In the genomic region with DNA sequence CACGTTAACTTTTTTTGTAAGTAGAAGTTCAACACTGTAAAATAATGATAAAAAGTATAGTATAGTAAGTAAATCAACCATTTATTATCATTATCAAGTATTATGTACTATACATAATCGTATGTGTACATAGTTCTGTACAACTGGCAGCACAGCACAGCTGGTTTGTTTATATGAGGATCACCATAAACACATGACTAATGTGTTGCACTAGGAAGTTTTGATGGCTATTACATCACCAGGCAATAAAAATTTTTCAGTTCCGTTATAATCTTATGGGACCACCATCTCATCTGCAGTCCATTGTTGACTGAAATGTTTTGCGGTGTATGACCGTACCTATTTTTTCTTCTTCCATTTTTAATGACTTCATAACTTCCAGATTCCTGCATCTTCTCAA, we compare ENCODE assay signal across 33 cellular contexts. TPM values are rescaled to one million over a fixed set of nuclear protein-coding genes. Genes with fewer than 3 reads are reported as not detected.
"Had no signal": no experiment of that assay in that cellular context is flagged by ENCODE, and none has a peak within 500 bp of the region (broad histone marks: within the 10 kb centered on the region; RNA-seq: fewer than 3 reads in every experiment).

No MANE protein-coding gene starts in this region.

- H3K4me1 Mint-ChIP-seq: memory B cell; naive thymus-derived CD8-positive, alpha-beta T cell; neural crest cell; stimulated activated effector memory CD8-positive, alpha-beta T cell treated with anti-CD3 and anti-CD28 coated beads, Interleukin-12 subunit alpha, Interleukin-12 subunit beta, amount 100 ng/mL, for 72 hours had no signal

- DNase-seq: activated CD4-positive, alpha-beta T cell treated with anti-CD3 and anti-CD28 coated beads for 48 hours; activated CD4-positive, alpha-beta T cell treated with anti-CD3 and anti-CD28 coated beads, Interleukin-2, amount 50 U/mL, for 48 hours; activated CD8-positive, alpha-beta memory T cell treated with anti-CD3 and anti-CD28 coated beads for 24 hours; activated effector memory CD4-positive, alpha-beta T cell treated with Interleukin-2 at 50 U/mL for 16 hours; activated naive CD4-positive, alpha-beta T cell treated with Interleukin-2 at 50 U/mL for 16 hours; aorta; body of pancreas; cerebellar nuclear complex; colonic mucosa; effector CD8-positive, alpha-beta T cell; esophagus squamous epithelium; head of caudate nucleus; hippocampal formation; kidney; naive thymus-derived CD8-positive, alpha-beta T cell; nucleus accumbens; pancreas; retina; small intestine; stimulated activated CD4-positive, alpha-beta T cell treated with anti-CD3 and anti-CD28 coated beads, Interleukin-4, amount 100 ng/mL, for 24 hours; T1000; trophoblast cell; WERI-Rb-1 had no signal

- H3K9me3 Mint-ChIP-seq: stimulated activated naive CD8-positive, alpha-beta T cell treated with anti-CD3 and anti-CD28 coated beads, Interleukin-15, Interleukin-2, amounts not matched to agents 100 ng/mL and 50 ng/mL, for 24 hours had no signal

- H3K27me3 ChIP-seq: body of pancreas, cardiac muscle cell, colonic mucosa, esophagus squamous epithelium, pancreas had no signal

- H3K4me3 Mint-ChIP-seq: activated naive CD8-positive, alpha-beta T cell; memory B cell; naive thymus-derived CD8-positive, alpha-beta T cell; neural crest cell; stimulated activated effector memory CD8-positive, alpha-beta T cell treated with anti-CD3 and anti-CD28 coated beads, Interleukin-12 subunit alpha, Interleukin-12 subunit beta, amount 100 ng/mL, for 72 hours; stimulated activated naive CD8-positive, alpha-beta T cell treated with anti-CD3 and anti-CD28 coated beads, Interleukin-15, Interleukin-2, amounts not matched to agents 100 ng/mL and 50 ng/mL, for 24 hours had no signal

- H3K4me1 ChIP-seq: body of pancreas, colonic mucosa, esophagus squamous epithelium, pancreas, prostate gland had no signal

- H3K36me3 Mint-ChIP-seq: activated naive CD8-positive, alpha-beta T cell; memory B cell; stimulated activated effector memory CD8-positive, alpha-beta T cell treated with anti-CD3 and anti-CD28 coated beads, Interleukin-12 subunit alpha, Interleukin-12 subunit beta, amount 100 ng/mL, for 72 hours had no signal

- H3K27me3 Mint-ChIP-seq: memory B cell had no signal

- H3K27ac ChIP-seq: body of pancreas, cardiac muscle cell, colonic mucosa, epithelial cell of prostate, esophagus squamous epithelium, pancreas, prostate gland, thoracic aorta, WERI-Rb-1 had no signal

- H3K9me3 ChIP-seq: colonic mucosa, esophagus squamous epithelium, pancreas, prostate gland, thoracic aorta had no signal

- H3K36me3 ChIP-seq: cardiac muscle cell, colonic mucosa, esophagus squamous epithelium, pancreas, prostate gland, thoracic aorta, WERI-Rb-1 had no signal

- H3K4me3 ChIP-seq: body of pancreas, cardiac muscle cell, colonic mucosa, esophagus squamous epithelium, pancreas, prostate gland, thoracic aorta had no signal

- H3K27ac Mint-ChIP-seq: activated naive CD8-positive, alpha-beta T cell; memory B cell; naive thymus-derived CD8-positive, alpha-beta T cell; stimulated activated effector memory CD8-positive, alpha-beta T cell treated with anti-CD3 and anti-CD28 coated beads, Interleukin-12 subunit alpha, Interleukin-12 subunit beta, amount 100 ng/mL, for 72 hours; stimulated activated naive CD8-positive, alpha-beta T cell treated with anti-CD3 and anti-CD28 coated beads, Interleukin-15, Interleukin-2, amounts not matched to agents 100 ng/mL and 50 ng/mL, for 24 hours had no signal

RNA-seq across cellular contexts. Expression of a gene that starts 39.2 kb away (rescaled TPM):
- total RNA-seq: dermis microvascular lymphatic vessel endothelial cell; naive thymus-derived CD8-positive, alpha-beta T cell had no signal
- polyA plus RNA-seq: naive thymus-derived CD8-positive, alpha-beta T cell had no signal
